15 cellular contexts compared by ENCODE assay signal in genomic region chr15:43406192-43406591, GRCh38. TPM values are rescaled to one million over a fixed set of nuclear protein-coding genes. Genes with fewer than 3 reads are reported as not detected.
DNase-seq lines count a peak whose midpoint lies in the region; ATAC-seq, FAIRE-seq and TF ChIP-seq lines count a peak whose summit lies in the region.
"Had no signal": no experiment of that assay in that cellular context is flagged by ENCODE, and none has a peak within 500 bp of the region (broad histone marks: within the 10 kb centered on the region; RNA-seq: fewer than 3 reads in every experiment).

No MANE protein-coding gene starts in this region.

- no peak overlapping the region for H4K8ac ChIP-seq in H1 (ENCODE audit: extremely low read depth, insufficient read depth, low read length)

- H3K27me3 ChIP-seq in H1 (replicated peaks in 1 of 4; ENCODE audit: control insufficient read depth in 3 of 4, extremely low read depth in 1 of 4, insufficient read depth in 3 of 4, low read length in 3 of 4) (no peaks in the 10 kb centered on the region), muscle layer of colon (ENCODE audit: control insufficient read depth in 1 of 2, insufficient read depth in 2 of 2, low read length in 2 of 2) (no peaks in the 10 kb centered on the region)

- no peak overlapping the region for H3K56ac ChIP-seq in H1 (replicated peaks; ENCODE audit: insufficient read length, low read depth, low read length)

- no peak overlapping the region for H4K91ac ChIP-seq in H1 (replicated peaks; ENCODE audit: insufficient read length, low read length)

- H3K79me1 ChIP-seq in H1 (ENCODE audit: low read depth, low read length), result no peaks in the 10 kb centered on the region; the same call in 1 of the 2 replicates

- H3K27ac ChIP-seq in H1 (ENCODE audit: low read depth, low read length) (no peak overlapping the region), muscle layer of colon (ENCODE audit: low read depth, low read length) (peak overlapping the region; percentile 16)

- peaks cover 4% of the 10 kb centered on the region in 2 experiments for H4K20me1 ChIP-seq in H1 (replicated peaks in 1 of 2; ENCODE audit: control insufficient read depth in 1 of 2, insufficient read depth in 2 of 2, low read length in 2 of 2)

- H3K4me3 Mint-ChIP-seq in HFFc6, result no peak overlapping the region

- no peak overlapping the region for H3K18ac ChIP-seq in H1 (ENCODE audit: extremely low read depth, low read length)

- DNase-seq in GM03348 (ENCODE audit: low spot score), result peak; percentile 37
- no peak for DNase-seq in HFFc6
- DNase-seq in H1 (ENCODE audit: low read depth in 1 of 2, low spot score in 2 of 2), result no peak
- no peak for DNase-seq in T-helper 2 cell
- DNase-seq in EL, result no peak
- DNase-seq: C1 segment of cervical spinal cord, DMS153, Kasumi-1, NCI-H1930, NCI-H2171 treated with DMSO at 0.1 percent for 48 hours, NCI-H510A had no signal

- H3K27me3 Mint-ChIP-seq in HFFc6 (ENCODE audit: insufficient read depth), result no peaks in the 10 kb centered on the region

- H3K4ac ChIP-seq in H1 (replicated peaks; ENCODE audit: insufficient read length, low read depth, low read length), result no peak overlapping the region

- no peak for TF ChIP-seq RAD21 in H1 (IDR thresholded peaks at IDR 0.05 in 1 of 2, conservative IDR thresholded peaks at IDR 0.05 in 1 of 2; ENCODE audit: low read depth in 2 of 2, low read length in 2 of 2)

- H3K4me1 ChIP-seq in H1 (replicated peaks in 1 of 4; ENCODE audit: control insufficient read depth in 3 of 4, insufficient read depth in 4 of 4, low read length in 3 of 4), result no peaks in the 10 kb centered on the region
- peaks cover 18% of the 10 kb centered on the region for H3K4me1 ChIP-seq in muscle layer of colon (ENCODE audit: insufficient read depth, low read length)

- H2AK5ac ChIP-seq in H1 (ENCODE audit: low read depth, low read length), result no peak overlapping the region

- peaks cover 66% of the 10 kb centered on the region for H3K36me3 Mint-ChIP-seq in HFFc6 (ENCODE audit: low read depth)

- H3K23ac ChIP-seq in H1 (ENCODE audit: insufficient read length), result no peak overlapping the region

- no peak overlapping the region for H2BK120ac ChIP-seq in H1 (replicated peaks; ENCODE audit: low read depth, low read length)

- TF ChIP-seq CTCF in HFFc6 (IDR thresholded peaks at IDR 0.05) (no peak), H1 (IDR thresholded peaks at IDR 0.05; ENCODE audit: control extremely low read depth in 1 of 3, insufficient read depth in 1 of 3, low read depth in 1 of 3, low read length in 3 of 3) (no peak)

- H3K9ac ChIP-seq in H1 (replicated peaks in 1 of 4; ENCODE audit: extremely low read depth in 1 of 4, low read depth in 3 of 4, low read length in 3 of 4) (no peak overlapping the region), muscle layer of colon (ENCODE audit: low read length) (no peak overlapping the region)

- H2BK20ac ChIP-seq in H1 (ENCODE audit: low read length), result no peak overlapping the region

- H3K14ac ChIP-seq in H1 (ENCODE audit: insufficient read length), result no peak overlapping the region

- no peak for TF ChIP-seq POLR2A in H1 (IDR thresholded peaks at IDR 0.05; ENCODE audit: control extremely low read depth in 1 of 2, low read depth in 2 of 2, low read length in 2 of 2)

- no peak overlapping the region for H2AFZ ChIP-seq in H1 (ENCODE audit: low read length)

- no peaks in the 10 kb centered on the region for H3K79me2 ChIP-seq in H1 (ENCODE audit: control insufficient read depth in 1 of 2, insufficient read depth in 2 of 2, low read length in 2 of 2)

- H2BK5ac ChIP-seq in H1 (ENCODE audit: low read depth, low read length), result no peak overlapping the region

- H3K4me1 Mint-ChIP-seq in HFFc6 (ENCODE audit: low read depth), result peaks cover 10% of the 10 kb centered on the region

- POLR2A ChIA-PET in H1 (lab: Charles Lee; ENCODE audit: partially characterized antibody), result interaction anchor here (1.3 to 2.4 kb wide), 3 partner anchors 10 to 17 kb away, joined by 3 to 7 read pairs (median 4); no protein-coding TSS in a partner anchor

- no peak for FAIRE-seq in H1 (lab: Jason Lieb, UNC)
- FAIRE-seq: GM18507, H54 had no signal

- no peak overlapping the region for H4K5ac ChIP-seq in H1 (ENCODE audit: insufficient read length, low read depth, low read length)

- H3K9me3 Mint-ChIP-seq in HFFc6, result no peaks in the 10 kb centered on the region

- H2BK12ac ChIP-seq in H1 (ENCODE audit: low read depth, low read length), result no peak overlapping the region

- WGBS in H1 (ENCODE audit: extremely low coverage in 1 of 2, insufficient coverage in 1 of 2, insufficient read length in 1 of 2, insufficient replicate concordance in 2 of 2, low coverage in 1 of 2, low lambda C conversion rate in 2 of 2, missing lambda C conversion rate in 1 of 2), 2 experiments, result 83% methylated on average over 2 of the region's 2 CpGs; no CpG with 5 or more reads in 1 of the 2 experiments

- no peak overlapping the region for H3K4me3 ChIP-seq in H1 (ENCODE audit: extremely low read depth in 1 of 4, insufficient read depth in 2 of 4, low read depth in 3 of 4, low read length in 4 of 4)
- H3K4me3 ChIP-seq in muscle layer of colon (ENCODE audit: low read depth in 1 of 2, low read length in 2 of 2), result no peak overlapping the region

- no peak for TF ChIP-seq EP300 in H1 (IDR thresholded peaks at IDR 0.05; ENCODE audit: borderline replicate concordance in 1 of 2, low read depth in 2 of 2, low read length in 2 of 2)

- H2BK15ac ChIP-seq in H1 (ENCODE audit: low read length), result no peak overlapping the region

- no peaks in the 10 kb centered on the region for H3K23me2 ChIP-seq in H1 (ENCODE audit: low read depth, low read length)

- H3K36me3 ChIP-seq in H1 (ENCODE audit: control insufficient read depth in 2 of 4, insufficient read depth in 4 of 4, low read length in 3 of 4) (peaks cover 27 to 96% (median 69%) of the 10 kb centered on the region in 4 experiments), muscle layer of colon (ENCODE audit: insufficient read depth, low read length) (peaks cover 83% of the 10 kb centered on the region)

- no peak overlapping the region for H3K4me2 ChIP-seq in H1 (ENCODE audit: insufficient read depth in 1 of 2, low read depth in 2 of 2, low read length in 2 of 2)

- no peak for ATAC-seq in GM18870 (IDR thresholded peaks at IDR 0.05; ENCODE audit: unreplicated experiment)

- CTCF ChIA-PET in H1 (lab: Charles Lee; ENCODE audit: partially characterized antibody), result no interaction called here

- peak overlapping the region; percentile 6; the same call in 1 of the 2 replicates for H3K27ac Mint-ChIP-seq in HFFc6

- H3K9me3 ChIP-seq in H1 (ENCODE audit: insufficient read depth in 2 of 2, low read depth in 1 of 2, low read length in 1 of 2) (no peaks in the 10 kb centered on the region), muscle layer of colon (ENCODE audit: low read length) (no peaks in the 10 kb centered on the region)

TF ChIP-seq in H1, 55 proteins besides CTCF, POLR2A, EP300 and RAD21:
- TF ChIP-seq EGR1 (IDR thresholded peaks at IDR 0.05; ENCODE audit: borderline replicate concordance, low read depth, low read length), result no peak
- TF ChIP-seq POLR2AphosphoS5 (IDR thresholded peaks at IDR 0.05; ENCODE audit: low read depth, low read length), result 0 out of 2 replicates have a peak, but pooled peaks have one; percentile 14
TF ChIP-seq in H1: peak in this region for 1.

RNA-seq across cellular contexts. Expression of gene TUBGCP4, which starts 35.3 kb away (rescaled TPM):
- total RNA-seq in HFFc6 (2021; fragmentation: NEBNext Ultra II Directional; extraction: Animal tissue kit (Norgen Biotek cat#: 25700)), result 10 to 100 TPM; 16.1 to 22.2 (median 18.7) TPM
- 23.1 and 23.4 TPM in 2 replicates for total RNA-seq in H1 (2021; fragmentation: NEBNext Ultra II Directional; extraction: Animal tissue kit (Norgen Biotek cat#: 25700))
- polyA plus RNA-seq in H1 (2011; rRNA removed), result 7.2 and 7.3 TPM in 2 replicates
- polyA plus RNA-seq in H1 (2011; cell fraction: cytosol; rRNA removed), result 8.1 TPM
- polyA plus RNA-seq in H1 (2011; cell fraction: nucleus; rRNA removed), result 14.7 TPM
- polyA plus RNA-seq in H1 (2012, experiment 1 of 2), result 12.0 to 16.1 TPM (median 13.3 TPM) in 4 replicates
- polyA plus RNA-seq in H1 (2012, experiment 2 of 2), result 5.5 TPM
- 13.4 TPM for polyA plus RNA-seq in H1 (2013, experiment 1 of 2)
- 11.7 TPM for polyA plus RNA-seq in H1 (2013, experiment 2 of 2)
- 28.3 and 33.3 TPM in 2 replicates for polyA minus RNA-seq in H1 (2011; rRNA and poly(A)+ RNA removed)
- 15.3 TPM for polyA minus RNA-seq in H1 (2011; cell fraction: cytosol; rRNA and poly(A)+ RNA removed)
- polyA minus RNA-seq in H1 (2011; cell fraction: nucleus; rRNA and poly(A)+ RNA removed), result 37.2 TPM

RNA-seq across cellular contexts. Expression of gene ZSCAN29, which starts 35.3 kb away (rescaled TPM):
- 10 to 100 TPM; 12.7 to 16.7 (median 14.7) TPM for total RNA-seq in HFFc6 (2021; fragmentation: NEBNext Ultra II Directional; extraction: Animal tissue kit (Norgen Biotek cat#: 25700))
- 38.6 and 41.3 TPM in 2 replicates for total RNA-seq in H1 (2021; fragmentation: NEBNext Ultra II Directional; extraction: Animal tissue kit (Norgen Biotek cat#: 25700))
- 6.4 and 9.5 TPM in 2 replicates for polyA plus RNA-seq in H1 (2011; rRNA removed)
- 11.7 TPM for polyA plus RNA-seq in H1 (2011; cell fraction: cytosol; rRNA removed)
- polyA plus RNA-seq in H1 (2011; cell fraction: nucleus; rRNA removed), result 19.2 TPM
- polyA plus RNA-seq in H1 (2012, experiment 1 of 2), result 16.9 to 21.0 TPM (median 20.4 TPM) in 4 replicates
- polyA plus RNA-seq in H1 (2012, experiment 2 of 2), result 2.2 TPM
- polyA plus RNA-seq in H1 (2013, experiment 1 of 2), result 17.6 TPM
- polyA plus RNA-seq in H1 (2013, experiment 2 of 2), result 16.6 TPM
- 13.3 and 15.8 TPM in 2 replicates for polyA minus RNA-seq in H1 (2011; rRNA and poly(A)+ RNA removed)
- polyA minus RNA-seq in H1 (2011; cell fraction: cytosol; rRNA and poly(A)+ RNA removed), result 16.7 TPM
- polyA minus RNA-seq in H1 (2011; cell fraction: nucleus; rRNA and poly(A)+ RNA removed), result 21.1 TPM
